In the genomic region with DNA sequence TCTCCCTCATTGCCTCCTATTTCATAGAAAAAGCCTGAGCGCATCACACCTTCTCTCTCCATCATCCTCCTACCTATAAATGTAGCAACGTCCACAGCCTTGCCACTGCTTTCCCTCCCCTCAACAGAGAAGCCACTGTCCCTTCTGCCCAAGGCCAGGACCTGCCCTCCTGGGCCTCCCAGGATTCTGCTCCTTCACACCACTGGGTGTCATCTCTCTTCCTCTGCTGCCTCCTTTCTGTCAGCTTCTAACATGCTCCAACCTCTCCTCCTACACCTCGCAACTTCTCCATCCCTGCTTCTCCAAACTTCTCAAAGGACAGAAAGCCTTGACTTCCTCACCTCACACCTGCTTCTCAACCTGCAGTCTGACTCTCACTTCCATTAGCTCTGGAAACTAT, we compare ENCODE assay signal across 29 cellular contexts. TPM values are rescaled to one million over a fixed set of nuclear protein-coding genes. Genes with fewer than 3 reads are reported as not detected.
A peak's percentile ranks its signal among the peaks of the same experiment; 100 is the strongest.
DNase-seq lines count a peak whose midpoint lies in the region; ATAC-seq and TF ChIP-seq lines count a peak whose summit lies in the region.
"Had no signal": no experiment of that assay in that cellular context is flagged by ENCODE, and none has a peak within 500 bp of the region (broad histone marks: within the 10 kb centered on the region; RNA-seq: fewer than 3 reads in every experiment).

No MANE protein-coding gene starts in this region.

- H3K27ac ChIP-seq in SK-N-SH (ENCODE audit: low read depth in 2 of 2, low read length in 1 of 2): no peak overlapping the region
- no peak overlapping the region for H3K27ac ChIP-seq in Panc1 (ENCODE audit: low read length)
- H3K27ac ChIP-seq in endodermal cell (ENCODE audit: low read depth, low read length): no peak overlapping the region
- H3K27ac ChIP-seq: cardiac muscle cell, Peyer's patch, SJSA1, VCaP had no signal

- CTCF ChIA-PET in SK-N-SH (lab: Yijun Ruan, JAX) (no interaction called here), Panc1 (lab: Charles Lee) (no interaction called here)

- no peaks in the 10 kb centered on the region for H3K9me2 ChIP-seq in SK-N-SH

- H3K4me1 Mint-ChIP-seq in endodermal cell: peaks cover 7% of the 10 kb centered on the region
- peaks cover 7% of the 10 kb centered on the region for H3K4me1 Mint-ChIP-seq in stimulated activated effector memory CD8-positive, alpha-beta T cell treated with anti-CD3 and anti-CD28 coated beads, Interleukin-12 subunit alpha, Interleukin-12 subunit beta, amount 100 ng/mL, for 72 hours
- H3K4me1 Mint-ChIP-seq: activated CD4-positive, alpha-beta T cell treated with anti-CD3 and anti-CD28 coated beads, Interleukin-2, amount 10 ng/mL, durations not matched to agents 7 days and 5 days; activated naive CD4-positive, alpha-beta T cell treated with anti-CD3 and anti-CD28 coated beads, Interleukin-2, amount 10 ng/mL, durations not matched to agents 7 days and 5 days had no signal

- ATAC-seq in SK-N-SH treated with all-trans-retinoic acid at 6 μM for 48 hours (peak; percentile 54), Panc1 (peak; percentile 57; the same call in 1 of the 2 replicates), GM21786 (IDR thresholded peaks at IDR 0.05; ENCODE audit: unreplicated experiment) (no peak), GM18519 (IDR thresholded peaks at IDR 0.05; ENCODE audit: low FRiP score, unreplicated experiment) (no peak)
- no peak for ATAC-seq in stimulated activated effector memory CD8-positive, alpha-beta T cell treated with anti-CD3 and anti-CD28 coated beads, Interleukin-12 subunit alpha, Interleukin-12 subunit beta, amount 100 ng/mL, for 72 hours
- ATAC-seq: activated T-cell treated with anti-CD3 and anti-CD28 coated beads, Interleukin-2, amount 50 U/mL, for 72 hours had no signal

- no peaks in the 10 kb centered on the region for H3K79me2 ChIP-seq in SK-N-SH (ENCODE audit: insufficient read depth)

- H3K36me3 Mint-ChIP-seq in endodermal cell (ENCODE audit: low read depth): no peaks in the 10 kb centered on the region
- H3K36me3 Mint-ChIP-seq in stimulated activated effector memory CD8-positive, alpha-beta T cell treated with anti-CD3 and anti-CD28 coated beads, Interleukin-12 subunit alpha, Interleukin-12 subunit beta, amount 100 ng/mL, for 72 hours: no peaks in the 10 kb centered on the region
- H3K36me3 Mint-ChIP-seq: activated naive CD4-positive, alpha-beta T cell treated with anti-CD3 and anti-CD28 coated beads, Interleukin-2, amount 10 ng/mL, durations not matched to agents 7 days and 5 days had no signal

- H3K9me3 Mint-ChIP-seq in endodermal cell: peaks cover 6% of the 10 kb centered on the region
- no peaks in the 10 kb centered on the region for H3K9me3 Mint-ChIP-seq in stimulated activated effector memory CD8-positive, alpha-beta T cell treated with anti-CD3 and anti-CD28 coated beads, Interleukin-12 subunit alpha, Interleukin-12 subunit beta, amount 100 ng/mL, for 72 hours

- H3K9me3 ChIP-seq in SK-N-SH: no peaks in the 10 kb centered on the region
- H3K9me3 ChIP-seq in Panc1 (ENCODE audit: control insufficient read depth, insufficient read depth, low read depth, low read length): no peaks in the 10 kb centered on the region
- no peaks in the 10 kb centered on the region for H3K9me3 ChIP-seq in endodermal cell (ENCODE audit: control insufficient read depth, low read length)
- H3K9me3 ChIP-seq: Caco-2, Peyer's patch, SJSA1 had no signal

- no peak overlapping the region for H3K4me3 ChIP-seq in SK-N-SH (ENCODE audit: low read depth in 2 of 2, low read length in 1 of 2)
- no peak overlapping the region for H3K4me3 ChIP-seq in Panc1 (ENCODE audit: low read depth in 2 of 2, low read length in 2 of 2)
- no peak overlapping the region for H3K4me3 ChIP-seq in endodermal cell (ENCODE audit: low read length)
- H3K4me3 ChIP-seq: cardiac muscle cell, lung, Peyer's patch, SJSA1 had no signal

- no peaks in the 10 kb centered on the region for H3K27me3 Mint-ChIP-seq in endodermal cell (ENCODE audit: insufficient read depth)
- H3K27me3 Mint-ChIP-seq: activated CD4-positive, alpha-beta T cell treated with anti-CD3 and anti-CD28 coated beads, Interleukin-2, amount 10 ng/mL, durations not matched to agents 7 days and 5 days had no signal

- TF ChIP-seq RAD21 in SK-N-SH (IDR thresholded peaks at IDR 0.05; ENCODE audit: low read length): no peak

- no peak overlapping the region for H3K27ac Mint-ChIP-seq in endodermal cell
- peak overlapping the region; percentile 4 for H3K27ac Mint-ChIP-seq in stimulated activated effector memory CD8-positive, alpha-beta T cell treated with anti-CD3 and anti-CD28 coated beads, Interleukin-12 subunit alpha, Interleukin-12 subunit beta, amount 100 ng/mL, for 72 hours
- H3K27ac Mint-ChIP-seq: activated CD4-positive, alpha-beta T cell treated with anti-CD3 and anti-CD28 coated beads, Interleukin-2, amount 10 ng/mL, durations not matched to agents 7 days and 5 days; activated naive CD4-positive, alpha-beta T cell treated with anti-CD3 and anti-CD28 coated beads, Interleukin-2, amount 10 ng/mL, durations not matched to agents 7 days and 5 days; activated T-cell treated with anti-CD3 and anti-CD28 coated beads, Interleukin-2, amount 50 U/mL, for 72 hours; progenitor cell of endocrine pancreas had no signal

- no peak overlapping the region for H3K4me2 ChIP-seq in SK-N-SH

- H2AFZ ChIP-seq in SK-N-SH (ENCODE audit: low read depth): no peak overlapping the region

- 96% methylated on average over 3 of the region's 3 CpGs for WGBS in SK-N-SH (ENCODE audit: low lambda C conversion rate)
- 85 to 97% methylated on average over 3 of the region's 3 CpGs for WGBS in endodermal cell (ENCODE audit: insufficient coverage in 1 of 2, insufficient read length in 1 of 2), 2 experiments

- POLR2A ChIA-PET in SK-N-SH (lab: Yijun Ruan, JAX): no interaction called here
- POLR2A ChIA-PET in Panc1 (lab: Charles Lee): no interaction called here

- in situ Hi-C loops in Panc1 (cut with HindIII; ENCODE audit: low pct_unique_long_range_greater_than_20kb, low sequenced_read_pairs): no loop called here

- H3K4me3 Mint-ChIP-seq in endodermal cell: no peak overlapping the region
- no peak overlapping the region for H3K4me3 Mint-ChIP-seq in stimulated activated effector memory CD8-positive, alpha-beta T cell treated with anti-CD3 and anti-CD28 coated beads, Interleukin-12 subunit alpha, Interleukin-12 subunit beta, amount 100 ng/mL, for 72 hours
- H3K4me3 Mint-ChIP-seq: activated CD4-positive, alpha-beta T cell treated with anti-CD3 and anti-CD28 coated beads, Interleukin-2, amount 10 ng/mL, durations not matched to agents 7 days and 5 days; activated naive CD4-positive, alpha-beta T cell treated with anti-CD3 and anti-CD28 coated beads, Interleukin-2, amount 10 ng/mL, durations not matched to agents 7 days and 5 days; activated T-cell treated with anti-CD3 and anti-CD28 coated beads, Interleukin-2, amount 50 U/mL, for 72 hours; neural crest cell had no signal

- no peak overlapping the region for H3K9ac ChIP-seq in SK-N-SH
- no peak overlapping the region for H3K9ac ChIP-seq in endodermal cell (ENCODE audit: extremely low read depth, low read length, poor library complexity, severe bottlenecking)

- TF ChIP-seq CTCF in SK-N-SH (IDR thresholded peaks at IDR 0.05): no peak
- no peak for TF ChIP-seq CTCF in Panc1 (IDR thresholded peaks at IDR 0.05)
- peak; percentile 50 for TF ChIP-seq CTCF in endodermal cell (conservative IDR thresholded peaks at IDR 0.05)

- H3K4me1 ChIP-seq in SK-N-SH (ENCODE audit: control insufficient read depth in 1 of 2, insufficient read depth in 2 of 2, low read depth in 1 of 2, low read length in 1 of 2): no peaks in the 10 kb centered on the region
- no peaks in the 10 kb centered on the region for H3K4me1 ChIP-seq in Panc1 (ENCODE audit: control insufficient read depth, insufficient read depth, low read length)
- no peaks in the 10 kb centered on the region for H3K4me1 ChIP-seq in endodermal cell (ENCODE audit: control insufficient read depth, insufficient read depth, low read length)

- no peak for DNase-seq in SK-N-SH
- no peak for DNase-seq in Panc1 (ENCODE audit: low read depth, low spot score)
- no peak for DNase-seq in endodermal cell
- DNase-seq in stimulated activated effector memory CD8-positive, alpha-beta T cell treated with anti-CD3 and anti-CD28 coated beads, Interleukin-12 subunit alpha, Interleukin-12 subunit beta, amount 100 ng/mL, for 72 hours (ENCODE audit: low spot score in 2 of 2): no peak
- no peak for DNase-seq in NCI-H1417 (lab: John Stamatoyannopoulos, UW)
- DNase-seq: activated CD4-positive, alpha-beta T cell treated with anti-CD3 and anti-CD28 coated beads, Interleukin-2, amount 10 ng/mL, durations not matched to agents 7 days and 5 days; activated naive CD4-positive, alpha-beta T cell treated with anti-CD3 and anti-CD28 coated beads, Interleukin-2, amount 10 ng/mL, durations not matched to agents 7 days and 5 days; activated T-cell treated with anti-CD3 and anti-CD28 coated beads, Interleukin-2, amount 50 U/mL, for 72 hours; amygdala; Caco-2; cortex of kidney; glutamatergic neuron; NCI-H1436 treated with DMSO at 0.1 percent for 48 hours; NCI-H446 treated with DMSO at 0.1 percent for 48 hours; Peyer's patch; substantia nigra had no signal

- no peaks in the 10 kb centered on the region for H3F3A ChIP-seq in SK-N-SH (replicated peaks; ENCODE audit: insufficient read depth)

- no TSS peak for BruUV-seq in Panc1 (replicated peaks; lab: Mats Ljungman, UMichigan)

- H4K20me1 ChIP-seq in SK-N-SH (ENCODE audit: insufficient read depth): no peaks in the 10 kb centered on the region

- TF ChIP-seq EP300 in SK-N-SH (IDR thresholded peaks at IDR 0.05; ENCODE audit: borderline replicate concordance in 1 of 2, low read depth in 1 of 2, low read length in 1 of 2): no peak

- H3K36me3 ChIP-seq in SK-N-SH (replicated peaks in 1 of 2; ENCODE audit: control insufficient read depth in 1 of 2, insufficient read depth in 2 of 2, low read length in 1 of 2) (no peaks in the 10 kb centered on the region), Panc1 (ENCODE audit: control insufficient read depth, insufficient read depth, low read length) (no peaks in the 10 kb centered on the region), endodermal cell (ENCODE audit: control insufficient read depth, insufficient read depth, low read length) (no peaks in the 10 kb centered on the region)
- H3K36me3 ChIP-seq: cardiac muscle cell, Peyer's patch, SJSA1 had no signal

- intact Hi-C loops in Panc1 (cut with micrococcal nuclease; ENCODE audit: unreplicated experiment): no loop called here

- H3K27me3 ChIP-seq in SK-N-SH (ENCODE audit: insufficient read depth) (no peaks in the 10 kb centered on the region), Panc1 (ENCODE audit: control insufficient read depth, insufficient read depth, low read length) (no peaks in the 10 kb centered on the region), endodermal cell (ENCODE audit: control insufficient read depth, insufficient read depth, low read length, poor library complexity, severe bottlenecking) (no peaks in the 10 kb centered on the region)
- H3K27me3 ChIP-seq: cardiac muscle cell, Peyer's patch, SJSA1 had no signal

RNA-seq across cellular contexts. Expression of gene ME2, which starts 21.2 kb away (rescaled TPM):
- 35.1 and 41.8 TPM in 2 replicates for polyA plus RNA-seq in SK-N-SH (2012; rRNA removed)
- polyA plus RNA-seq in SK-N-SH (2012; cell fraction: cytosol; rRNA removed): 46.2 and 56.0 TPM in 2 replicates
- 21.2 and 34.3 TPM in 2 replicates for polyA plus RNA-seq in SK-N-SH (2012; cell fraction: nucleus; rRNA removed)
- 38.2 TPM for total RNA-seq in Panc1 (2021; ENCODE audit: unreplicated experiment)
- polyA plus RNA-seq in Panc1 (2012; ENCODE audit: insufficient read length): 18.2 TPM
- 10 to 100 TPM; 72.8 to 74.4 TPM for total RNA-seq in endodermal cell
- 67.7 TPM for polyA plus RNA-seq in endodermal cell (2013, experiment 1 of 2)
- 66.3 TPM for polyA plus RNA-seq in endodermal cell (2013, experiment 2 of 2)

RNA-seq across cellular contexts. Expression of gene MRO, which starts 37.9 kb away (rescaled TPM):
- polyA plus RNA-seq in SK-N-SH (2012; rRNA removed): not detected in 2 replicates
- polyA plus RNA-seq in SK-N-SH (2012; cell fraction: cytosol; rRNA removed): 0.01 TPM in 2 replicates
- polyA plus RNA-seq in SK-N-SH (2012; cell fraction: nucleus; rRNA removed): not detected in 2 replicates
- total RNA-seq in Panc1 (2021; ENCODE audit: unreplicated experiment) (not detected), endodermal cell (under 1 TPM; 0.35 to 0.55 TPM)
- not detected for polyA plus RNA-seq in Panc1 (2012; ENCODE audit: insufficient read length)
- polyA plus RNA-seq in endodermal cell (2013, experiment 1 of 2): 0.11 TPM
- not detected for polyA plus RNA-seq in endodermal cell (2013, experiment 2 of 2)
- total RNA-seq: activated CD4-positive, alpha-beta T cell treated with anti-CD3 and anti-CD28 coated beads, Interleukin-2, amount 10 ng/mL, durations not matched to agents 7 days and 5 days; activated T-cell treated with anti-CD3 and anti-CD28 coated beads, Interleukin-2, amount 50 U/mL, for 72 hours; Caco-2; cardiac muscle cell; Daoy; kidney epithelial cell; progenitor cell of endocrine pancreas; T-helper 2 cell treated with Interferon-gamma antibody and Interleukin-4, amounts not matched to agents 100 ng/mL and 5 ng/mL, for 36 hours had no signal
- polyA plus RNA-seq: BJ, cardiac muscle cell had no signal

Comparison
In these comparisons a context has a peak if more than half of its experiments do, and no peak if none do; other contexts are left out.
1. ATAC-seq: peak in SK-N-SH treated with all-trans-retinoic acid at 6 μM for 48 hours (single experiment) and Panc1 (single experiment); none in stimulated activated effector memory CD8-positive, alpha-beta T cell treated with anti-CD3 and anti-CD28 coated beads, Interleukin-12 subunit alpha, Interleukin-12 subunit beta, amount 100 ng/mL, for 72 hours (single experiment), GM21786 (single experiment) and GM18519 (single experiment).